Comparison of ENCODE assay signal across 10 cellular contexts in genomic region chr12:19847294-19848059, GRCh38.
DNase-seq lines count a peak whose midpoint lies in the region; ATAC-seq and TF ChIP-seq lines count a peak whose summit lies in the region.
"Had no signal": no experiment of that assay in that cellular context is flagged by ENCODE, and none has a peak within 500 bp of the region (broad histone marks: within the 10 kb centered on the region; RNA-seq: fewer than 3 reads in every experiment).

No MANE protein-coding gene starts in this region.

- TF ChIP-seq EP300 in gastroesophageal sphincter (IDR thresholded peaks at IDR 0.05), result no peak

- H3K9me2 ChIP-seq in OCI-LY1 (ENCODE audit: low read depth, low read length), result no peaks in the 10 kb centered on the region

- H3K4me1 ChIP-seq in OCI-LY1 (ENCODE audit: insufficient read depth, low read length, severe bottlenecking), result peaks cover 43% of the 10 kb centered on the region
- H3K4me1 ChIP-seq in gastroesophageal sphincter, result peaks cover 3 to 41% (median 7%) of the 10 kb centered on the region in 3 donors

- no peaks in the 10 kb centered on the region for H4K20me1 ChIP-seq in OCI-LY1 (ENCODE audit: insufficient read depth, low read length)

- H3K4me3 ChIP-seq in OCI-LY1 (ENCODE audit: low read depth, low read length, poor library complexity, severe bottlenecking) (peak overlapping the region; percentile 8), gastroesophageal sphincter (peak overlapping the region; percentile 6 to 17), retinal pigment epithelial cell (ENCODE audit: low read length) (no peak overlapping the region)

- no peaks in the 10 kb centered on the region for H3K79me2 ChIP-seq in OCI-LY1 (ENCODE audit: insufficient read depth, low read length)

- peaks cover 0 to 5% (median 0%) of the 10 kb centered on the region in 3 donors for H3K36me3 Mint-ChIP-seq in immature natural killer cell
- H3K36me3 Mint-ChIP-seq in effector memory CD8-positive, alpha-beta T cell (ENCODE audit: insufficient read depth), result no peaks in the 10 kb centered on the region

- H3K9ac ChIP-seq in OCI-LY1 (ENCODE audit: low read length), result peak overlapping the region; percentile 40; the same call in 1 of the 2 replicates

- no peak for TF ChIP-seq CTCF in OCI-LY1 (IDR thresholded peaks at IDR 0.05; ENCODE audit: low read length)
- no peak for TF ChIP-seq CTCF in gastroesophageal sphincter (IDR thresholded peaks at IDR 0.05)
- no peak for TF ChIP-seq CTCF in retinal pigment epithelial cell (conservative IDR thresholded peaks at IDR 0.05; ENCODE audit: low read depth, low read length)

- DNase-seq in retinal pigment epithelial cell (ENCODE audit: low read depth) (peak; percentile 66), immature natural killer cell (no peak), Ammon's horn (ENCODE audit: low spot score) (no peak)
- no peak for DNase-seq in effector memory CD8-positive, alpha-beta T cell
- DNase-seq: activated CD8-positive, alpha-beta memory T cell treated with anti-CD3 and anti-CD28 coated beads, Interleukin-2, amount 50 U/mL, for 4 hours had no signal

- WGBS in gastroesophageal sphincter (ENCODE audit: low coverage in 1 of 2), 2 donors, result 5 to 14% methylated on average over 11 of the region's 11 CpGs

- no peaks in the 10 kb centered on the region for H3F3A ChIP-seq in OCI-LY1 (ENCODE audit: insufficient read depth, low read length)

- no peaks in the 10 kb centered on the region; the same call in 1 of the 2 replicates for H3K9me3 ChIP-seq in OCI-LY1 (ENCODE audit: low read length)
- H3K9me3 ChIP-seq in gastroesophageal sphincter, result peaks cover 0 to 4% (median 0%) of the 10 kb centered on the region in 3 donors
- H3K9me3 ChIP-seq: neutrophil had no signal

- H3K27ac ChIP-seq in OCI-LY1 (ENCODE audit: low read depth, low read length, poor library complexity, severe bottlenecking) (peak overlapping the region; percentile 80), gastroesophageal sphincter (peak overlapping the region; percentile 71 to 82 (median 76))
- H3K27ac ChIP-seq: neutrophil had no signal

- no peak overlapping the region for H3K4me3 Mint-ChIP-seq in immature natural killer cell
- no peak overlapping the region for H3K4me3 Mint-ChIP-seq in effector memory CD8-positive, alpha-beta T cell

- H3K9me3 Mint-ChIP-seq in immature natural killer cell, result peaks cover 0 to 3% (median 0%) of the 10 kb centered on the region in 6 donors
- no peaks in the 10 kb centered on the region for H3K9me3 Mint-ChIP-seq in effector memory CD8-positive, alpha-beta T cell

- H3K36me3 ChIP-seq in OCI-LY1 (ENCODE audit: insufficient read depth, low read length) (no peaks in the 10 kb centered on the region), gastroesophageal sphincter (no peaks in the 10 kb centered on the region)
- H3K36me3 ChIP-seq: neutrophil had no signal

- no peak for TF ChIP-seq POLR2A in gastroesophageal sphincter (IDR thresholded peaks at IDR 0.05)

- peaks cover 0 to 3% (median 2%) of the 10 kb centered on the region in 3 donors for H3K27me3 Mint-ChIP-seq in immature natural killer cell (ENCODE audit: low read depth in 3 of 3)
- H3K27me3 Mint-ChIP-seq in effector memory CD8-positive, alpha-beta T cell, result peaks cover 16 to 17% of the 10 kb centered on the region in 2 donors

- H3K27me3 ChIP-seq in OCI-LY1 (ENCODE audit: insufficient read depth, low read length) (no peaks in the 10 kb centered on the region), gastroesophageal sphincter (no peaks in the 10 kb centered on the region)
- H3K27me3 ChIP-seq: neutrophil had no signal

- H2AFZ ChIP-seq in OCI-LY1 (ENCODE audit: low read length), result peak overlapping the region; percentile 94; the same call in 1 of the 2 replicates

- no peaks in the 10 kb centered on the region for H3K4me1 Mint-ChIP-seq in immature natural killer cell
- no peaks in the 10 kb centered on the region for H3K4me1 Mint-ChIP-seq in effector memory CD8-positive, alpha-beta T cell (ENCODE audit: low read depth in 2 of 2)

- H3K4me2 ChIP-seq in OCI-LY1 (ENCODE audit: low read length), result peak overlapping the region; percentile 49

- H3K27ac Mint-ChIP-seq in immature natural killer cell, result no peak overlapping the region
- H3K27ac Mint-ChIP-seq in effector memory CD8-positive, alpha-beta T cell, result no peak overlapping the region

- ATAC-seq in GM18870 (IDR thresholded peaks at IDR 0.05; ENCODE audit: unreplicated experiment) (peak; percentile 74), gastroesophageal sphincter (peak; percentile 83), HG03196 (IDR thresholded peaks at IDR 0.05; ENCODE audit: unreplicated experiment) (no peak)
- no peak for ATAC-seq in effector memory CD8-positive, alpha-beta T cell (replicated peaks)

Comparison
In these comparisons a context has a peak if more than half of its experiments do, and no peak if none do; other contexts are left out.
1. ATAC-seq: peak in GM18870 (single experiment) and gastroesophageal sphincter (single experiment); none in effector memory CD8-positive, alpha-beta T cell (single experiment) and HG03196 (single experiment).